In genomic region chr7:18290223-18290622, GRCh38 we compare ENCODE assay signal across 11 cellular contexts.
DNase-seq lines count a peak whose midpoint lies in the region; ATAC-seq and TF ChIP-seq lines count a peak whose summit lies in the region.
"Had no signal": no experiment of that assay in that cellular context is flagged by ENCODE, and none has a peak within 500 bp of the region (broad histone marks: within the 10 kb centered on the region; RNA-seq: fewer than 3 reads in every experiment).

No MANE protein-coding gene starts in this region.

- H3K9me3 ChIP-seq in endodermal cell (ENCODE audit: control insufficient read depth, low read length), result no peaks in the 10 kb centered on the region

- 83 to 85% methylated on average over 4 to 5 of the region's 5 CpGs for WGBS in endodermal cell (ENCODE audit: insufficient coverage in 1 of 2, insufficient read length in 1 of 2), 2 experiments

- H3K4me1 Mint-ChIP-seq in activated T-cell treated with anti-CD3 and anti-CD28 coated beads, Interleukin-2, amount 50 U/mL, for 4 hours (ENCODE audit: low read depth), result peaks cover 23% of the 10 kb centered on the region
- peaks cover 37 to 61% of the 10 kb centered on the region in 2 donors for H3K4me1 Mint-ChIP-seq in stimulated activated naive B cell treated with anti-CD40 and anti-IgM and Interleukin-4, amounts not matched to agents 10 μg/mL and 1 μg/mL and 100 μg/mL, for 72 hours
- no peaks in the 10 kb centered on the region for H3K4me1 Mint-ChIP-seq in activated T-helper 1 cell treated with anti-CD3 and anti-CD28 coated beads, Interleukin-12 subunit alpha, Interleukin-12 subunit beta, Interleukin-2, Interleukin-4 antibody, amounts not matched to agents 30 ng/mL and 10 ng/mL and 1 ng/mL, durations not matched to agents 14 hours and 24 hours and 36 hours (ENCODE audit: low read depth)
- H3K4me1 Mint-ChIP-seq in endodermal cell, result no peaks in the 10 kb centered on the region

- no peaks in the 10 kb centered on the region for H3K27me3 ChIP-seq in endodermal cell (ENCODE audit: control insufficient read depth, insufficient read depth, low read length, poor library complexity, severe bottlenecking)

- TF ChIP-seq CTCF in endodermal cell (conservative IDR thresholded peaks at IDR 0.05), result no peak

- ATAC-seq in activated T-cell treated with anti-CD3 and anti-CD28 coated beads, Interleukin-2, amount 50 U/mL, for 4 hours, result no peak
- ATAC-seq in HG03139 (IDR thresholded peaks at IDR 0.05; ENCODE audit: unreplicated experiment), result peak; percentile 72
- ATAC-seq in stimulated activated naive B cell treated with anti-CD40 and anti-IgM and Interleukin-4, amounts not matched to agents 10 μg/mL and 1 μg/mL and 100 μg/mL, for 72 hours (replicated peaks), result peak; percentile 54 to 62

- H3K9me3 Mint-ChIP-seq in activated T-cell treated with anti-CD3 and anti-CD28 coated beads, Interleukin-2, amount 50 U/mL, for 4 hours, result no peaks in the 10 kb centered on the region
- peaks cover 0 to 2% of the 10 kb centered on the region in 2 donors for H3K9me3 Mint-ChIP-seq in stimulated activated naive B cell treated with anti-CD40 and anti-IgM and Interleukin-4, amounts not matched to agents 10 μg/mL and 1 μg/mL and 100 μg/mL, for 72 hours
- no peaks in the 10 kb centered on the region for H3K9me3 Mint-ChIP-seq in activated T-helper 1 cell treated with anti-CD3 and anti-CD28 coated beads, Interleukin-12 subunit alpha, Interleukin-12 subunit beta, Interleukin-2, Interleukin-4 antibody, amounts not matched to agents 30 ng/mL and 10 ng/mL and 1 ng/mL, durations not matched to agents 14 hours and 24 hours and 36 hours
- H3K9me3 Mint-ChIP-seq in endodermal cell, result no peaks in the 10 kb centered on the region

- no peak overlapping the region for H3K9ac ChIP-seq in endodermal cell (ENCODE audit: extremely low read depth, low read length, poor library complexity, severe bottlenecking)

- no peak overlapping the region for H3K4me3 ChIP-seq in endodermal cell (ENCODE audit: low read length)
- H3K4me3 ChIP-seq: lung had no signal

- no peaks in the 10 kb centered on the region for H3K4me1 ChIP-seq in endodermal cell (ENCODE audit: control insufficient read depth, insufficient read depth, low read length)

- H3K27me3 Mint-ChIP-seq in activated T-cell treated with anti-CD3 and anti-CD28 coated beads, Interleukin-2, amount 50 U/mL, for 4 hours (ENCODE audit: low read depth), result peaks cover 7% of the 10 kb centered on the region
- H3K27me3 Mint-ChIP-seq in stimulated activated naive B cell treated with anti-CD40 and anti-IgM and Interleukin-4, amounts not matched to agents 10 μg/mL and 1 μg/mL and 100 μg/mL, for 72 hours, result no peaks in the 10 kb centered on the region
- peaks cover 9% of the 10 kb centered on the region for H3K27me3 Mint-ChIP-seq in activated T-helper 1 cell treated with anti-CD3 and anti-CD28 coated beads, Interleukin-12 subunit alpha, Interleukin-12 subunit beta, Interleukin-2, Interleukin-4 antibody, amounts not matched to agents 30 ng/mL and 10 ng/mL and 1 ng/mL, durations not matched to agents 14 hours and 24 hours and 36 hours (ENCODE audit: insufficient read depth)
- H3K27me3 Mint-ChIP-seq in endodermal cell (ENCODE audit: insufficient read depth), result no peaks in the 10 kb centered on the region

- H3K27ac ChIP-seq in endodermal cell (ENCODE audit: low read depth, low read length), result no peak overlapping the region
- H3K27ac ChIP-seq: epithelial cell of prostate had no signal

- H3K36me3 Mint-ChIP-seq in activated T-cell treated with anti-CD3 and anti-CD28 coated beads, Interleukin-2, amount 50 U/mL, for 4 hours (ENCODE audit: insufficient read depth), result no peaks in the 10 kb centered on the region
- H3K36me3 Mint-ChIP-seq in stimulated activated naive B cell treated with anti-CD40 and anti-IgM and Interleukin-4, amounts not matched to agents 10 μg/mL and 1 μg/mL and 100 μg/mL, for 72 hours, result peaks cover 3 to 7% of the 10 kb centered on the region in 2 donors
- no peaks in the 10 kb centered on the region for H3K36me3 Mint-ChIP-seq in activated T-helper 1 cell treated with anti-CD3 and anti-CD28 coated beads, Interleukin-12 subunit alpha, Interleukin-12 subunit beta, Interleukin-2, Interleukin-4 antibody, amounts not matched to agents 30 ng/mL and 10 ng/mL and 1 ng/mL, durations not matched to agents 14 hours and 24 hours and 36 hours (ENCODE audit: low read depth)
- H3K36me3 Mint-ChIP-seq in endodermal cell (ENCODE audit: low read depth), result no peaks in the 10 kb centered on the region

- no peak for DNase-seq in activated T-cell treated with anti-CD3 and anti-CD28 coated beads, Interleukin-2, amount 50 U/mL, for 4 hours
- no peak for DNase-seq in activated T-cell treated with anti-CD3 and anti-CD28 coated beads, Interleukin-2, amount 50 U/mL, for 1 hour
- DNase-seq in SKM-1 treated with dmso at 0.1 percent for 144 hours (lab: John Stamatoyannopoulos, UW; ENCODE audit: unreplicated experiment) (peak; percentile 29), endodermal cell (no peak), NCI-H526 treated with DMSO at 0.1 percent for 48 hours (lab: John Stamatoyannopoulos, UW) (no peak)
- DNase-seq in stimulated activated naive B cell treated with anti-CD40 and anti-IgM and Interleukin-4, amounts not matched to agents 10 μg/mL and 1 μg/mL and 100 μg/mL, for 72 hours, result no peak
- no peak for DNase-seq in activated T-helper 1 cell treated with anti-CD3 and anti-CD28 coated beads, Interleukin-12 subunit alpha, Interleukin-12 subunit beta, Interleukin-2, Interleukin-4 antibody, amounts not matched to agents 30 ng/mL and 10 ng/mL and 1 ng/mL, durations not matched to agents 14 hours and 24 hours and 36 hours (ENCODE audit: low spot score)
- DNase-seq: 8988T had no signal

- H3K4me3 Mint-ChIP-seq in activated T-cell treated with anti-CD3 and anti-CD28 coated beads, Interleukin-2, amount 50 U/mL, for 4 hours, result peak overlapping the region; percentile 51
- peak overlapping the region; percentile 77 to 78 for H3K4me3 Mint-ChIP-seq in stimulated activated naive B cell treated with anti-CD40 and anti-IgM and Interleukin-4, amounts not matched to agents 10 μg/mL and 1 μg/mL and 100 μg/mL, for 72 hours
- no peak overlapping the region for H3K4me3 Mint-ChIP-seq in activated T-helper 1 cell treated with anti-CD3 and anti-CD28 coated beads, Interleukin-12 subunit alpha, Interleukin-12 subunit beta, Interleukin-2, Interleukin-4 antibody, amounts not matched to agents 30 ng/mL and 10 ng/mL and 1 ng/mL, durations not matched to agents 14 hours and 24 hours and 36 hours
- no peak overlapping the region for H3K4me3 Mint-ChIP-seq in endodermal cell

- H3K36me3 ChIP-seq in endodermal cell (ENCODE audit: control insufficient read depth, insufficient read depth, low read length), result no peaks in the 10 kb centered on the region

- intact Hi-C loops in activated T-helper 1 cell treated with anti-CD3 and anti-CD28 coated beads, Interleukin-12 subunit alpha, Interleukin-12 subunit beta, Interleukin-2, Interleukin-4 antibody, amounts not matched to agents 30 ng/mL and 10 ng/mL and 1 ng/mL, durations not matched to agents 14 hours and 24 hours and 36 hours (cut with micrococcal nuclease), result no loop called here

- H3K27ac Mint-ChIP-seq in stimulated activated naive B cell treated with anti-CD40 and anti-IgM and Interleukin-4, amounts not matched to agents 10 μg/mL and 1 μg/mL and 100 μg/mL, for 72 hours, result peak overlapping the region; percentile 65
- H3K27ac Mint-ChIP-seq in activated T-helper 1 cell treated with anti-CD3 and anti-CD28 coated beads, Interleukin-12 subunit alpha, Interleukin-12 subunit beta, Interleukin-2, Interleukin-4 antibody, amounts not matched to agents 30 ng/mL and 10 ng/mL and 1 ng/mL, durations not matched to agents 14 hours and 24 hours and 36 hours, result no peak overlapping the region
- no peak overlapping the region for H3K27ac Mint-ChIP-seq in endodermal cell

Comparison
In these comparisons a context has a peak if more than half of its experiments do, and no peak if none do; other contexts are left out.
1. ATAC-seq: peak in HG03139 (single experiment) and stimulated activated naive B cell treated with anti-CD40 and anti-IgM and Interleukin-4, amounts not matched to agents 10 μg/mL and 1 μg/mL and 100 μg/mL, for 72 hours (2 of 2); none in activated T-cell treated with anti-CD3 and anti-CD28 coated beads, Interleukin-2, amount 50 U/mL, for 4 hours (0 of 2).
2. H3K4me3 Mint-ChIP-seq: peak in activated T-cell treated with anti-CD3 and anti-CD28 coated beads, Interleukin-2, amount 50 U/mL, for 4 hours (single experiment) and stimulated activated naive B cell treated with anti-CD40 and anti-IgM and Interleukin-4, amounts not matched to agents 10 μg/mL and 1 μg/mL and 100 μg/mL, for 72 hours (2 of 2); none in activated T-helper 1 cell treated with anti-CD3 and anti-CD28 coated beads, Interleukin-12 subunit alpha, Interleukin-12 subunit beta, Interleukin-2, Interleukin-4 antibody, amounts not matched to agents 30 ng/mL and 10 ng/mL and 1 ng/mL, durations not matched to agents 14 hours and 24 hours and 36 hours (single experiment) and endodermal cell (single experiment).